24 cellular contexts compared by ENCODE assay signal in the genomic region with DNA sequence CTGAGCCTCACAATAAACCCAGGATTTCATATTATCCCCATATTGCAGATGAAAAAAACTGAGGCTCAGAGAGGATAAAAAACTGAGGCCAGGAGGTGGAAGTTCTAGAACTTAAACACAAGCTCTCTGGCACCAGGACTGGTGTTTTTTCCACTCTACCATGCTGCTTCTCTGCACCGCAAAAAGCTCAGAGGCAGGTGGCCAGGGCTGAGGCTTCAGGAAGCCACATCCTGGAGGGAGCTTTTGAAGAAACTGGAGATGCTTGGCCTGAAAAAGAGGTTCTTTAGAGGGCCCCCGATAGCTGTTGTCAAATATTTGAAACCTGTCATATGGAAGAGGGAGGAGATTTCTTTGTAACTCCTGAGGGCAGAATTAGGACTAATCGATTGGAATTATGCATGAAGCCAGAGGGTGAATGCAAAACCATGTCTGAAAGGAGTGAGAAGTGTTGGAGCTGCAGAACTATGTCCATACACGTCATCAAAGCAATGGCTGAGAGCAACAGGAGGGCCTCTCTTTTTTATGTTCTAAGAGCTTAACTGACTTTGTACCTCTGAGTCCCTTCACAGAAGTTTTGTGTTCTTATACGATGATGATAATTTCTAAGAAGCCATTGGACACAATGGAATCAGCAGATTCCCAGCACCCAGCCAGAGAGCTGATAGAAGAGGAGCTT.
DNase-seq lines count a peak whose midpoint lies in the region; ATAC-seq and TF ChIP-seq lines count a peak whose summit lies in the region.
"Had no signal": no experiment of that assay in that cellular context is flagged by ENCODE, and none has a peak within 500 bp of the region (broad histone marks: within the 10 kb centered on the region; RNA-seq: fewer than 3 reads in every experiment).

No MANE protein-coding gene starts in this region.

- no peak overlapping the region for H3K9ac ChIP-seq in Loucy (ENCODE audit: low read depth, low read length, poor library complexity, severe bottlenecking)

- H3K4me2 ChIP-seq in Loucy (ENCODE audit: low read depth, low read length, poor library complexity, severe bottlenecking), result peak overlapping the region; percentile 22
- H3K4me2 ChIP-seq: PC-9 had no signal

- intact Hi-C loops in activated T-helper 1 cell treated with anti-CD3 and anti-CD28 coated beads, Interleukin-12 subunit alpha, Interleukin-12 subunit beta, Interleukin-2, Interleukin-4 antibody, amounts not matched to agents 30 ng/mL and 10 ng/mL and 1 ng/mL, durations not matched to agents 14 hours and 24 hours and 36 hours (cut with micrococcal nuclease), result loop anchor here (1.0 to 2.0 kb wide), 2 partner anchors 11 to 14 kb away; no protein-coding TSS in a partner anchor

- H3K9me2 ChIP-seq in Loucy (replicated peaks; ENCODE audit: low read depth, low read length), result no peaks in the 10 kb centered on the region

- H3K27me3 Mint-ChIP-seq in activated T-helper 1 cell treated with anti-CD3 and anti-CD28 coated beads, Interleukin-12 subunit alpha, Interleukin-12 subunit beta, Interleukin-2, Interleukin-4 antibody, amounts not matched to agents 30 ng/mL and 10 ng/mL and 1 ng/mL, durations not matched to agents 14 hours and 24 hours and 36 hours (ENCODE audit: insufficient read depth), result no peaks in the 10 kb centered on the region

- DNase-seq in stimulated activated naive CD4-positive, alpha-beta T cell (lab: John Stamatoyannopoulos, UW), result peak in 4 of 6 experiments; percentile 1 to 50 (median 36)
- DNase-seq in stimulated activated naive CD4-positive, alpha-beta T cell treated with Interleukin-2 at 50 U/mL for 16 hours (lab: John Stamatoyannopoulos, UW), result no peak
- peak; percentile 43 for DNase-seq in activated T-helper 1 cell treated with anti-CD3 and anti-CD28 coated beads, Interleukin-12 subunit alpha, Interleukin-12 subunit beta, Interleukin-2, Interleukin-4 antibody, amounts not matched to agents 30 ng/mL and 10 ng/mL and 1 ng/mL, durations not matched to agents 14 hours and 24 hours and 36 hours (ENCODE audit: low spot score)
- peak in 1 of 2 donors; percentile 38 for DNase-seq in stimulated activated effector memory CD8-positive, alpha-beta T cell treated with anti-CD3 and anti-CD28 coated beads, Interleukin-12 subunit alpha, Interleukin-12 subunit beta, amount 100 ng/mL, for 72 hours (ENCODE audit: low spot score in 2 of 2)
- DNase-seq in LoVo (ENCODE audit: low spot score) (no peak), Kasumi-1 (lab: John Stamatoyannopoulos, UW) (no peak), NCI-H1417 (lab: John Stamatoyannopoulos, UW) (no peak)
- DNase-seq: activated CD4-positive, alpha-beta T cell treated with anti-CD3 and anti-CD28 coated beads, Interleukin-2, amount 50 U/mL, for 48 hours; cerebellar nuclear complex; hypothalamus; NCI-H1694 treated with DMSO at 0.1 percent for 48 hours; NCI-H2171; NCI-H510A treated with DMSO at 0.1 percent for 48 hours; PC-9; stimulated activated CD4-positive, alpha-beta T cell treated with anti-CD3 and anti-CD28 coated beads, Interleukin-15, amount 100 ng/mL, for 24 hours; stomach; thyroid gland had no signal

- no peak overlapping the region for H3K4me3 ChIP-seq in Loucy (ENCODE audit: low read length, poor library complexity, severe bottlenecking)
- H3K4me3 ChIP-seq: dorsolateral prefrontal cortex, PC-9, prostate gland, stomach, thyroid gland had no signal

- H3K9me3 ChIP-seq in Loucy (ENCODE audit: insufficient read depth, low read depth, low read length), result no peaks in the 10 kb centered on the region
- H3K9me3 ChIP-seq: prostate gland, stomach, thyroid gland had no signal

- H3K79me2 ChIP-seq in Loucy (ENCODE audit: insufficient read depth, low read length), result no peaks in the 10 kb centered on the region

- H3K27me3 ChIP-seq in Loucy (ENCODE audit: insufficient read depth, low read length, poor library complexity, severe bottlenecking), result no peaks in the 10 kb centered on the region
- H3K27me3 ChIP-seq: stomach, thyroid gland had no signal

- H3F3A ChIP-seq in Loucy (ENCODE audit: low read depth), result no peaks in the 10 kb centered on the region

- peaks cover 9% of the 10 kb centered on the region for H3K36me3 Mint-ChIP-seq in activated T-helper 1 cell treated with anti-CD3 and anti-CD28 coated beads, Interleukin-12 subunit alpha, Interleukin-12 subunit beta, Interleukin-2, Interleukin-4 antibody, amounts not matched to agents 30 ng/mL and 10 ng/mL and 1 ng/mL, durations not matched to agents 14 hours and 24 hours and 36 hours (ENCODE audit: low read depth)
- peaks cover 4% of the 10 kb centered on the region for H3K36me3 Mint-ChIP-seq in stimulated activated effector memory CD8-positive, alpha-beta T cell treated with anti-CD3 and anti-CD28 coated beads, Interleukin-12 subunit alpha, Interleukin-12 subunit beta, amount 100 ng/mL, for 72 hours

- no peak overlapping the region for H2AFZ ChIP-seq in Loucy (ENCODE audit: low read length)
- H2AFZ ChIP-seq: PC-9 had no signal

- peak overlapping the region; percentile 74 for H3K27ac Mint-ChIP-seq in activated T-helper 1 cell treated with anti-CD3 and anti-CD28 coated beads, Interleukin-12 subunit alpha, Interleukin-12 subunit beta, Interleukin-2, Interleukin-4 antibody, amounts not matched to agents 30 ng/mL and 10 ng/mL and 1 ng/mL, durations not matched to agents 14 hours and 24 hours and 36 hours
- peak overlapping the region; percentile 11 for H3K27ac Mint-ChIP-seq in stimulated activated effector memory CD8-positive, alpha-beta T cell treated with anti-CD3 and anti-CD28 coated beads, Interleukin-12 subunit alpha, Interleukin-12 subunit beta, amount 100 ng/mL, for 72 hours
- H3K27ac Mint-ChIP-seq: memory B cell had no signal

- no peaks in the 10 kb centered on the region for H3K36me3 ChIP-seq in Loucy (ENCODE audit: insufficient read depth, low read length)
- H3K36me3 ChIP-seq: prostate gland, stomach, thyroid gland had no signal

- peaks cover 37% of the 10 kb centered on the region for H3K4me1 ChIP-seq in Loucy (ENCODE audit: insufficient read depth, low read length, poor library complexity, severe bottlenecking)
- H3K4me1 ChIP-seq: prostate gland, stomach, thyroid gland had no signal

- ATAC-seq in stimulated activated effector memory CD8-positive, alpha-beta T cell treated with anti-CD3 and anti-CD28 coated beads, Interleukin-12 subunit alpha, Interleukin-12 subunit beta, amount 100 ng/mL, for 72 hours, result peak; percentile 52
- ATAC-seq: Right ventricle myocardium inferior, SK-N-SH treated with all-trans-retinoic acid at 6 μM for 48 hours had no signal

- H3K4me3 Mint-ChIP-seq in activated T-helper 1 cell treated with anti-CD3 and anti-CD28 coated beads, Interleukin-12 subunit alpha, Interleukin-12 subunit beta, Interleukin-2, Interleukin-4 antibody, amounts not matched to agents 30 ng/mL and 10 ng/mL and 1 ng/mL, durations not matched to agents 14 hours and 24 hours and 36 hours, result peak overlapping the region; percentile 48
- no peak overlapping the region for H3K4me3 Mint-ChIP-seq in stimulated activated effector memory CD8-positive, alpha-beta T cell treated with anti-CD3 and anti-CD28 coated beads, Interleukin-12 subunit alpha, Interleukin-12 subunit beta, amount 100 ng/mL, for 72 hours
- H3K4me3 Mint-ChIP-seq: immature natural killer cell, memory B cell had no signal

- H3K4me1 Mint-ChIP-seq in activated T-helper 1 cell treated with anti-CD3 and anti-CD28 coated beads, Interleukin-12 subunit alpha, Interleukin-12 subunit beta, Interleukin-2, Interleukin-4 antibody, amounts not matched to agents 30 ng/mL and 10 ng/mL and 1 ng/mL, durations not matched to agents 14 hours and 24 hours and 36 hours (ENCODE audit: low read depth), result peaks cover 63% of the 10 kb centered on the region
- peaks cover 48% of the 10 kb centered on the region for H3K4me1 Mint-ChIP-seq in stimulated activated effector memory CD8-positive, alpha-beta T cell treated with anti-CD3 and anti-CD28 coated beads, Interleukin-12 subunit alpha, Interleukin-12 subunit beta, amount 100 ng/mL, for 72 hours
- H3K4me1 Mint-ChIP-seq: memory B cell had no signal

- no peak for TF ChIP-seq CTCF in Loucy (conservative IDR thresholded peaks at IDR 0.05; ENCODE audit: low read length)

- peaks cover 9% of the 10 kb centered on the region for H3K9me3 Mint-ChIP-seq in activated T-helper 1 cell treated with anti-CD3 and anti-CD28 coated beads, Interleukin-12 subunit alpha, Interleukin-12 subunit beta, Interleukin-2, Interleukin-4 antibody, amounts not matched to agents 30 ng/mL and 10 ng/mL and 1 ng/mL, durations not matched to agents 14 hours and 24 hours and 36 hours
- peaks cover 3% of the 10 kb centered on the region for H3K9me3 Mint-ChIP-seq in stimulated activated effector memory CD8-positive, alpha-beta T cell treated with anti-CD3 and anti-CD28 coated beads, Interleukin-12 subunit alpha, Interleukin-12 subunit beta, amount 100 ng/mL, for 72 hours

- H4K20me1 ChIP-seq in Loucy (ENCODE audit: insufficient read depth, low read length, poor library complexity, severe bottlenecking), result no peaks in the 10 kb centered on the region

Comparison
In these comparisons a context has a peak if more than half of its experiments do, and no peak if none do; other contexts are left out.
1. DNase-seq: peak in stimulated activated naive CD4-positive, alpha-beta T cell (4 of 6) and activated T-helper 1 cell treated with anti-CD3 and anti-CD28 coated beads, Interleukin-12 subunit alpha, Interleukin-12 subunit beta, Interleukin-2, Interleukin-4 antibody, amounts not matched to agents 30 ng/mL and 10 ng/mL and 1 ng/mL, durations not matched to agents 14 hours and 24 hours and 36 hours (single experiment); none in stimulated activated naive CD4-positive, alpha-beta T cell treated with Interleukin-2 at 50 U/mL for 16 hours (single experiment), LoVo (single experiment), Kasumi-1 (0 of 2) and NCI-H1417 (0 of 3).